Comparison of ENCODE assay signal across 14 cellular contexts in genomic region chr17:65029605-65030308, GRCh38. TPM values are rescaled to one million over a fixed set of nuclear protein-coding genes. Genes with fewer than 3 reads are reported as not detected.
DNase-seq lines count a peak whose midpoint lies in the region; ATAC-seq, FAIRE-seq and TF ChIP-seq lines count a peak whose summit lies in the region.
"Had no signal": no experiment of that assay in that cellular context is flagged by ENCODE, and none has a peak within 500 bp of the region (broad histone marks: within the 10 kb centered on the region; RNA-seq: fewer than 3 reads in every experiment).

No MANE protein-coding gene starts in this region.

- TF ChIP-seq POLR2A in H54 (IDR thresholded peaks at IDR 0.05; ENCODE audit: low read depth, low read length) = no peak

- in situ Hi-C loops in HAP-1 (cut with MboI; ENCODE audit: low sequenced_read_pairs) = no loop called here

- no peak overlapping the region for H3K9ac ChIP-seq in kidney (ENCODE audit: low read length in 2 of 2)

- TF ChIP-seq CTCF in mucosa of descending colon (IDR thresholded peaks at IDR 0.05) = no peak
- no peak for TF ChIP-seq CTCF in kidney (IDR thresholded peaks at IDR 0.05; ENCODE audit: borderline replicate concordance, extremely low read depth, insufficient read depth)

- POLR2A ChIA-PET in T-cell (lab: Charles Lee) = interaction anchor here (0.6 to 1.1 kb wide), 4 partner anchors 10 to 52 kb away, joined by 3 to 4 read pairs (median 4); no protein-coding TSS in a partner anchor

- FAIRE-seq in H54 (lab: Jason Lieb, UNC) (peak; percentile 52), kidney (lab: Jason Lieb, UNC) (no peak)
- FAIRE-seq: H1 had no signal

- intact Hi-C loops in mucosa of descending colon (cut with DNase I, micrococcal nuclease) = no loop called here
- intact Hi-C loops in kidney (cut with DNase I) = no loop called here

- H3K4me1 ChIP-seq in CD4-positive, CD25-positive, alpha-beta regulatory T cell (ENCODE audit: control insufficient read depth, insufficient read depth, low read length, poor library complexity, severe bottlenecking) = peaks cover 55% of the 10 kb centered on the region
- peaks cover 10% of the 10 kb centered on the region for H3K4me1 ChIP-seq in mucosa of descending colon (ENCODE audit: low read depth)
- peaks cover 13 to 30% of the 10 kb centered on the region in 2 donors for H3K4me1 ChIP-seq in kidney (ENCODE audit: control insufficient read depth in 1 of 2, insufficient read depth in 1 of 2, low read depth in 1 of 2, low read length in 2 of 2)
- H3K4me1 ChIP-seq in HAP-1 = peaks cover 11% of the 10 kb centered on the region
- H3K4me1 ChIP-seq: Caco-2 had no signal

- H3K27ac Mint-ChIP-seq in CD4-positive, CD25-positive, alpha-beta regulatory T cell = peak overlapping the region; percentile 44 to 97 (median 62)
- H3K27ac Mint-ChIP-seq in T-cell = peak overlapping the region; percentile 79 to 81
- H3K27ac Mint-ChIP-seq: mesothelial cell of epicardium had no signal

- peaks cover 33 to 89% (median 62%) of the 10 kb centered on the region in 4 donors for H3K4me1 Mint-ChIP-seq in CD4-positive, CD25-positive, alpha-beta regulatory T cell
- H3K4me1 Mint-ChIP-seq in T-cell = peaks cover 70 to 80% (median 75%) of the 10 kb centered on the region in 3 donors

- H3K36me3 ChIP-seq in CD4-positive, CD25-positive, alpha-beta regulatory T cell (ENCODE audit: control insufficient read depth, insufficient read depth, low read length) = no peaks in the 10 kb centered on the region
- H3K36me3 ChIP-seq in mucosa of descending colon (ENCODE audit: low read depth) (no peaks in the 10 kb centered on the region), kidney (ENCODE audit: control insufficient read depth in 1 of 2, insufficient read depth in 2 of 2, low read length in 2 of 2) (no peaks in the 10 kb centered on the region), HAP-1 (replicated peaks) (no peaks in the 10 kb centered on the region)
- H3K36me3 ChIP-seq: esophagus muscularis mucosa had no signal

- H3K27me3 ChIP-seq in CD4-positive, CD25-positive, alpha-beta regulatory T cell (ENCODE audit: control insufficient read depth, insufficient read depth, low read length) = no peaks in the 10 kb centered on the region
- no peaks in the 10 kb centered on the region for H3K27me3 ChIP-seq in HAP-1 (ENCODE audit: low read depth)
- H3K27me3 ChIP-seq: esophagus muscularis mucosa had no signal

- no peaks in the 10 kb centered on the region for H3K9me3 ChIP-seq in CD4-positive, CD25-positive, alpha-beta regulatory T cell (ENCODE audit: control insufficient read depth in 2 of 2, low read length in 2 of 2)
- H3K9me3 ChIP-seq in mucosa of descending colon (no peaks in the 10 kb centered on the region), kidney (ENCODE audit: control insufficient read depth in 1 of 2, low read length in 2 of 2) (no peaks in the 10 kb centered on the region), HAP-1 (no peaks in the 10 kb centered on the region)
- H3K9me3 ChIP-seq: Caco-2, esophagus muscularis mucosa had no signal

- peaks cover 0 to 2% (median 0%) of the 10 kb centered on the region in 7 donors for H3K9me3 Mint-ChIP-seq in CD4-positive, CD25-positive, alpha-beta regulatory T cell
- no peaks in the 10 kb centered on the region for H3K9me3 Mint-ChIP-seq in T-cell

- CTCF ChIA-PET in T-cell (lab: Charles Lee) = interaction anchor here (1.1 to 1.3 kb wide), 4 partner anchors 10 to 70 kb away, joined by 3 to 5 read pairs (median 4); no protein-coding TSS in a partner anchor

- peak overlapping the region; percentile 13 to 90 (median 60) for H3K4me3 Mint-ChIP-seq in CD4-positive, CD25-positive, alpha-beta regulatory T cell
- peak overlapping the region; percentile 6 to 51 (median 28) for H3K4me3 Mint-ChIP-seq in T-cell
- H3K4me3 Mint-ChIP-seq: mesothelial cell of epicardium had no signal

- H3K4me3 ChIP-seq in CD4-positive, CD25-positive, alpha-beta regulatory T cell (ENCODE audit: low read depth, low read length) = peak overlapping the region; percentile 78
- H3K4me3 ChIP-seq in mucosa of descending colon = no peak overlapping the region
- no peak overlapping the region for H3K4me3 ChIP-seq in kidney (ENCODE audit: low read length in 2 of 2)
- no peak overlapping the region for H3K4me3 ChIP-seq in HAP-1
- H3K4me3 ChIP-seq: esophagus muscularis mucosa had no signal

- peaks cover 14% of the 10 kb centered on the region for H3K36me3 Mint-ChIP-seq in CD4-positive, CD25-positive, alpha-beta regulatory T cell
- peaks cover 20% of the 10 kb centered on the region for H3K36me3 Mint-ChIP-seq in T-cell

- no peak for ATAC-seq in CD4-positive, CD25-positive, alpha-beta regulatory T cell (ENCODE audit: low read depth in 2 of 2)
- ATAC-seq in T-cell (replicated peaks in 1 of 4) (peak in 1 of 4 experiments; percentile 34), mucosa of descending colon (peak; percentile 30), HG03135 (IDR thresholded peaks at IDR 0.05; ENCODE audit: unreplicated experiment) (no peak)
- ATAC-seq: Panc1 had no signal

- H3K27ac ChIP-seq in CD4-positive, CD25-positive, alpha-beta regulatory T cell (ENCODE audit: insufficient read depth, low read length, poor library complexity, severe bottlenecking) = peak overlapping the region; percentile 73
- no peak overlapping the region for H3K27ac ChIP-seq in kidney (ENCODE audit: low read depth in 2 of 2, low read length in 2 of 2)

- H3K27me3 Mint-ChIP-seq in CD4-positive, CD25-positive, alpha-beta regulatory T cell = no peaks in the 10 kb centered on the region
- H3K27me3 Mint-ChIP-seq in T-cell = no peaks in the 10 kb centered on the region

- DNase-seq in CD4-positive, CD25-positive, alpha-beta regulatory T cell = no peak
- DNase-seq in H54 (ENCODE audit: insufficient read length, low spot score) = no peak
- DNase-seq in T-cell = no peak
- no peak for DNase-seq in mucosa of descending colon
- no peak for DNase-seq in kidney
- DNase-seq in HAP-1 (ENCODE audit: low spot score in 2 of 2) = no peak
- DNase-seq: Caco-2; cerebellar nuclear complex; stimulated activated CD4-positive, alpha-beta T cell treated with anti-CD3 and anti-CD28 coated beads, Interleukin-4, amount 100 ng/mL, for 4 hours had no signal

RNA-seq across cellular contexts. Expression of gene GNA13, which starts 26.8 kb away (rescaled TPM):
- 127 TPM for total RNA-seq in CD4-positive, CD25-positive, alpha-beta regulatory T cell
- polyA plus RNA-seq in CD4-positive, CD25-positive, alpha-beta regulatory T cell = 10 to 100 TPM; 51.4 to 58.0 (median 53.3) TPM
- total RNA-seq in T-cell (100 to 1,000 TPM in 1 of 5 donors, 10 to 100 TPM in 4; 77.3 to 109 (median 89.3) TPM), mucosa of descending colon (10 to 100 TPM; 69.0 to 95.5 (median 92.2) TPM), kidney (45.0 TPM)
- polyA plus RNA-seq in kidney (ENCODE audit: insufficient read depth, low read depth, low replicate concordance) = 10.9 TPM
